Comparison of ENCODE assay signal across 1 cellular context in genomic region chr22:44895296-44896055, GRCh38.
A peak's percentile ranks its signal among the peaks of the same experiment; 100 is the strongest.
TF ChIP-seq lines count a peak whose summit lies in the region.

No MANE protein-coding gene starts in this region.

TF ChIP-seq in GM23338, 12 proteins besides CTCF, POLR2A, EP300 and RAD21 (continued from another document):
- TF ChIP-seq REST (IDR thresholded peaks at IDR 0.05; ENCODE audit: unreplicated experiment): no peak
- no peak for TF ChIP-seq STAT1 (IDR thresholded peaks at IDR 0.05; ENCODE audit: unreplicated experiment)
- peak; percentile 21; the same call in 1 of the 2 replicates for TF ChIP-seq POLR2AphosphoS5 (IDR thresholded peaks at IDR 0.05; ENCODE audit: low read depth)
- TF ChIP-seq EZH2phosphoT487 (IDR thresholded peaks at IDR 0.05; ENCODE audit: unreplicated experiment): no peak
TF ChIP-seq in GM23338: peak in this region for 1.
